8 cellular contexts compared by ENCODE assay signal in genomic region chr14:91835920-91836843, GRCh38. TPM values are rescaled to one million over a fixed set of nuclear protein-coding genes. Genes with fewer than 3 reads are reported as not detected.
DNase-seq lines count a peak whose midpoint lies in the region; ATAC-seq and TF ChIP-seq lines count a peak whose summit lies in the region.

No MANE protein-coding gene starts in this region.

- no peaks in the 10 kb centered on the region for H3K9me3 Mint-ChIP-seq in CD8-positive, alpha-beta T cell

- no peaks in the 10 kb centered on the region for H3K27me3 ChIP-seq in CD8-positive, alpha-beta T cell (ENCODE audit: insufficient read depth, low read length)
- no peaks in the 10 kb centered on the region for H3K27me3 ChIP-seq in breast epithelium

- POLR2A ChIA-PET in CD8-positive, alpha-beta T cell (lab: Charles Lee): interaction anchor here (0.8 to 2.6 kb wide), 18 partner anchors 10 to 77 kb away, joined by 3 to 18 read pairs (median 4); partner anchors contain the start of gene TC2N

- peaks cover 79% of the 10 kb centered on the region for H3K4me1 Mint-ChIP-seq in CD8-positive, alpha-beta T cell (ENCODE audit: low read depth)

- no peak for TF ChIP-seq CTCF in CD8-positive, alpha-beta T cell (IDR thresholded peaks at IDR 0.05)
- TF ChIP-seq CTCF in VCaP (conservative IDR thresholded peaks at IDR 0.05) (peak; percentile 36), breast epithelium (IDR thresholded peaks at IDR 0.05) (no peak), lower leg skin (IDR thresholded peaks at IDR 0.05) (no peak)

- CTCF ChIA-PET in CD8-positive, alpha-beta T cell (lab: Charles Lee): interaction anchor here (0.5 to 1.6 kb wide), 5 partner anchors 37 to 1452 kb away, joined by 3 to 8 read pairs (median 3); no protein-coding TSS in a partner anchor

- peak; percentile 68 to 90 (median 87) for DNase-seq in CD8-positive, alpha-beta T cell
- DNase-seq in NCI-H1048 (lab: John Stamatoyannopoulos, UW): peak; percentile 60
- peak; percentile 85 to 96 for DNase-seq in breast epithelium (ENCODE audit: low spot score in 2 of 2)
- DNase-seq in lower leg skin (ENCODE audit: low spot score in 2 of 2): peak; percentile 63 to 96
- DNase-seq in stimulated activated CD8-positive, alpha-beta memory T cell treated with anti-CD3 and anti-CD28 coated beads, Interleukin-12 subunit alpha, Interleukin-12 subunit beta, amount 100 ng/mL, for 1 hour (ENCODE audit: low read depth): peak; percentile 85
- DNase-seq in EL: no peak

- H3K4me3 Mint-ChIP-seq in CD8-positive, alpha-beta T cell: peak overlapping the region; percentile 93

- intact Hi-C loops in CD8-positive, alpha-beta T cell (cut with DNase I, micrococcal nuclease): loop anchor here (1.0 to 10.0 kb wide), 12 partner anchors 15 to 327 kb away; partner anchors contain the start of genes ATXN3 (in 1 of the 2) and TC2N (in 1 of the 2)
- intact Hi-C loops in breast epithelium (cut with DNase I; ENCODE audit: low total_unique reads) (loop anchor here (10.0 kb wide), 1 partner anchor 949 kb away; no protein-coding TSS in a partner anchor), lower leg skin (cut with DNase I; ENCODE audit: low total_unique reads) (no loop called here)

- ATAC-seq in CD8-positive, alpha-beta T cell: peak; percentile 95
- peak; percentile 66 for ATAC-seq in GM21515 (IDR thresholded peaks at IDR 0.05; ENCODE audit: unreplicated experiment)

- TF ChIP-seq POLR2A in breast epithelium (IDR thresholded peaks at IDR 0.05): no peak
- TF ChIP-seq POLR2A in lower leg skin (IDR thresholded peaks at IDR 0.05): no peak

- H3K27ac ChIP-seq in CD8-positive, alpha-beta T cell (ENCODE audit: low read depth, low read length): peak overlapping the region; percentile 46
- peak overlapping the region; percentile 99 for H3K27ac ChIP-seq in VCaP
- H3K27ac ChIP-seq in breast epithelium: peak overlapping the region; percentile 97 to 98

- peaks cover 44% of the 10 kb centered on the region for H3K36me3 Mint-ChIP-seq in CD8-positive, alpha-beta T cell

- peak overlapping the region; percentile 70 for H3K4me3 ChIP-seq in CD8-positive, alpha-beta T cell (ENCODE audit: low read depth, low read length)
- H3K4me3 ChIP-seq in breast epithelium: peak overlapping the region; percentile 55 to 94 (median 90)
- H3K4me3 ChIP-seq in lower leg skin (ENCODE audit: low read depth, poor library complexity, severe bottlenecking): peak overlapping the region; percentile 51

- peak overlapping the region; percentile 96 for H3K27ac Mint-ChIP-seq in CD8-positive, alpha-beta T cell

- no peaks in the 10 kb centered on the region for H3K36me3 ChIP-seq in CD8-positive, alpha-beta T cell (ENCODE audit: insufficient read depth, low read length)
- peaks cover 5% of the 10 kb centered on the region for H3K36me3 ChIP-seq in breast epithelium

- H3K9me3 ChIP-seq in CD8-positive, alpha-beta T cell (ENCODE audit: low read length): no peaks in the 10 kb centered on the region
- H3K9me3 ChIP-seq in breast epithelium: no peaks in the 10 kb centered on the region

- 2 to 3% methylated on average over 78 to 83 of the region's 84 CpGs for WGBS in lower leg skin, 2 donors

- no peaks in the 10 kb centered on the region for H3K27me3 Mint-ChIP-seq in CD8-positive, alpha-beta T cell (ENCODE audit: low read depth)

- H3K4me1 ChIP-seq in CD8-positive, alpha-beta T cell (ENCODE audit: insufficient read depth, low read length): peaks cover 24% of the 10 kb centered on the region
- H3K4me1 ChIP-seq in breast epithelium: no peaks in the 10 kb centered on the region

RNA-seq across cellular contexts. Expression of gene TC2N, which starts 31.2 kb away (rescaled TPM):
- 100 to 1,000 TPM; 132 TPM for total RNA-seq in CD8-positive, alpha-beta T cell
- total RNA-seq in breast epithelium (100 to 1,000 TPM in 2 of 3 donors, 10 to 100 TPM in 1; 36.6 to 169 (median 166) TPM), lower leg skin (10 to 100 TPM; 31.6 to 40.9 (median 35.9) TPM)

Comparison
In these comparisons a context has a peak if more than half of its experiments do, and no peak if none do; other contexts are left out.
1. H3K27ac ChIP-seq: peak in every context shown above with its lines; median percentile 99 in VCaP; 98 in breast epithelium; 46 in CD8-positive, alpha-beta T cell.